In the genomic region with DNA sequence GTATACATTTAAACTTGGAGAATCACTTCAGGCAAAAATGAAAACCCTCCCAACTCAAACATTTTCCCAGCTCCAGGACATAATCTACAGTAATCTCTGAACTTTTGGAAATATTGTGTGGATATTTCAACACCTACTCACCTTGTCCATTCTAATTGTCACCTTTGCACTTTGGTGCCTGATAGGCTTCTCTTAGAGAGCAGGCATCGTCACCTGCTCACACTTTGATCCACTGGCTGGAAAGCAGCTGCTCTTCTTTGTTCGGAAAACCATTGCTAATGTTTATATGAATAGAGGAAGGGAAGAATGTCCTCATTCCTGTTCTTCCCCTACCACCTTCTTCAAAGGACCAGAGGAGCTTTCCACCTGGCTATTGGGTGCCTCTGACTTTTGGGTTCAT, we compare ENCODE assay signal across 19 cellular contexts.
DNase-seq lines count a peak whose midpoint lies in the region; ATAC-seq and TF ChIP-seq lines count a peak whose summit lies in the region.
"Had no signal": no experiment of that assay in that cellular context is flagged by ENCODE, and none has a peak within 500 bp of the region (broad histone marks: within the 10 kb centered on the region; RNA-seq: fewer than 3 reads in every experiment).

No MANE protein-coding gene starts in this region.

- peaks cover 0 to 13% (median 6%) of the 10 kb centered on the region in 10 experiments; a peak in 15 of 20 replicates for H3K4me1 ChIP-seq in BLaER1 treated with 17β-estradiol and CSF1 and Interleukin-3, amounts not matched to agents 10 nM and 100 nM
- peaks cover 12% of the 10 kb centered on the region for H3K4me1 ChIP-seq in Caco-2
- H3K4me1 ChIP-seq: A549 had no signal

- CTCF ChIA-PET in Caco-2 (lab: Charles Lee): no interaction called here

- DNase-seq in Caco-2 (peak; percentile 66 to 73), NCI-H2196 (lab: John Stamatoyannopoulos, UW; ENCODE audit: unreplicated experiment) (peak; percentile 25), putamen (ENCODE audit: low spot score) (no peak), cerebellar cortex (ENCODE audit: low spot score) (no peak), Right ventricle myocardium inferior (ENCODE audit: missing footprints) (no peak)
- no peak for DNase-seq in effector memory CD8-positive, alpha-beta T cell
- no peak for DNase-seq in activated naive CD8-positive, alpha-beta T cell treated with anti-CD3 and anti-CD28 coated beads for 36 hours
- DNase-seq: Calu3, DND-41, GOT3, NCI-H1694, NCI-H526 treated with DMSO at 0.1 percent for 48 hours, PC-3 had no signal

- no peaks in the 10 kb centered on the region for H3K36me3 ChIP-seq in BLaER1 treated with 17β-estradiol and CSF1 and Interleukin-3, amounts not matched to agents 10 nM and 100 nM
- no peaks in the 10 kb centered on the region for H3K36me3 ChIP-seq in Caco-2 (ENCODE audit: control insufficient read depth, insufficient read depth, low read length)
- H3K36me3 ChIP-seq: SJSA1 had no signal

- no peaks in the 10 kb centered on the region for H4K20me1 ChIP-seq in BLaER1 treated with 17β-estradiol and CSF1 and Interleukin-3, amounts not matched to agents 10 nM and 100 nM

- H3K4me3 ChIP-seq in BLaER1 treated with 17β-estradiol and CSF1 and Interleukin-3, amounts not matched to agents 10 nM and 100 nM: no peak overlapping the region
- no peak overlapping the region for H3K4me3 ChIP-seq in Caco-2 (ENCODE audit: low read depth, low read length)
- H3K4me3 ChIP-seq: A549, K562, SJSA1 had no signal

- peak overlapping the region in 6 of 11 experiments; percentile 9 to 39 (median 27); a peak in 7 of 22 replicates for H3K4me2 ChIP-seq in BLaER1 treated with 17β-estradiol and CSF1 and Interleukin-3, amounts not matched to agents 10 nM and 100 nM
- H3K4me2 ChIP-seq: A549 had no signal

- intact Hi-C loops in Caco-2 (cut with micrococcal nuclease; ENCODE audit: unreplicated experiment) (loop anchor here (1.0 kb wide), 1 partner anchor 53 kb away; no protein-coding TSS in a partner anchor), Right ventricle myocardium inferior (cut with DNase I) (no loop called here)

- no peak overlapping the region for H3K9ac ChIP-seq in BLaER1 treated with 17β-estradiol and CSF1 and Interleukin-3, amounts not matched to agents 10 nM and 100 nM

- no peak for TF ChIP-seq CTCF in Caco-2 (IDR thresholded peaks at IDR 0.05; ENCODE audit: insufficient read depth in 1 of 2, low read depth in 1 of 2, low read length in 1 of 2, severe bottlenecking in 1 of 2, unreplicated experiment in 1 of 2)

- peaks cover 6% of the 10 kb centered on the region for H3K36me3 Mint-ChIP-seq in Caco-2 (ENCODE audit: insufficient read depth, unreplicated experiment)
- H3K36me3 Mint-ChIP-seq in effector memory CD8-positive, alpha-beta T cell (ENCODE audit: insufficient read depth): no peaks in the 10 kb centered on the region
- peaks cover 50% of the 10 kb centered on the region for H3K36me3 Mint-ChIP-seq in activated naive CD8-positive, alpha-beta T cell treated with anti-CD3 and anti-CD28 coated beads for 36 hours

- H3K4me1 Mint-ChIP-seq in Caco-2 (ENCODE audit: low read depth, unreplicated experiment): peaks cover 14% of the 10 kb centered on the region
- H3K4me1 Mint-ChIP-seq in effector memory CD8-positive, alpha-beta T cell (ENCODE audit: low read depth in 2 of 2): peaks cover 11 to 25% of the 10 kb centered on the region in 2 donors
- peaks cover 29% of the 10 kb centered on the region for H3K4me1 Mint-ChIP-seq in activated naive CD8-positive, alpha-beta T cell treated with anti-CD3 and anti-CD28 coated beads for 36 hours

- peak overlapping the region; percentile 13 for H3K27ac Mint-ChIP-seq in Caco-2 (ENCODE audit: unreplicated experiment)
- H3K27ac Mint-ChIP-seq in effector memory CD8-positive, alpha-beta T cell: peak overlapping the region; percentile 1 to 2
- no peak overlapping the region for H3K27ac Mint-ChIP-seq in activated naive CD8-positive, alpha-beta T cell treated with anti-CD3 and anti-CD28 coated beads for 36 hours

- no peak overlapping the region for H3K27ac ChIP-seq in BLaER1 treated with 17β-estradiol and CSF1 and Interleukin-3, amounts not matched to agents 10 nM and 100 nM
- H3K27ac ChIP-seq: A549, C4-2B, RWPE1, SJSA1 had no signal

- no peaks in the 10 kb centered on the region for H3K9me3 Mint-ChIP-seq in Caco-2 (ENCODE audit: unreplicated experiment)
- no peaks in the 10 kb centered on the region for H3K9me3 Mint-ChIP-seq in effector memory CD8-positive, alpha-beta T cell
- H3K9me3 Mint-ChIP-seq in activated naive CD8-positive, alpha-beta T cell treated with anti-CD3 and anti-CD28 coated beads for 36 hours: peaks cover 8% of the 10 kb centered on the region

- H3K4me3 Mint-ChIP-seq in Caco-2 (ENCODE audit: unreplicated experiment): no peak overlapping the region
- no peak overlapping the region for H3K4me3 Mint-ChIP-seq in effector memory CD8-positive, alpha-beta T cell
- H3K4me3 Mint-ChIP-seq in activated naive CD8-positive, alpha-beta T cell treated with anti-CD3 and anti-CD28 coated beads for 36 hours: no peak overlapping the region

- H3K27me3 ChIP-seq in BLaER1 treated with 17β-estradiol and CSF1 and Interleukin-3, amounts not matched to agents 10 nM and 100 nM: no peaks in the 10 kb centered on the region
- no peaks in the 10 kb centered on the region for H3K27me3 ChIP-seq in Caco-2 (replicated peaks; ENCODE audit: control insufficient read depth, insufficient read depth, low read length)
- H3K27me3 ChIP-seq: SJSA1 had no signal

- H3K27me3 Mint-ChIP-seq in Caco-2 (ENCODE audit: insufficient read depth, unreplicated experiment): no peaks in the 10 kb centered on the region
- H3K27me3 Mint-ChIP-seq in effector memory CD8-positive, alpha-beta T cell: no peaks in the 10 kb centered on the region
- H3K27me3 Mint-ChIP-seq in activated naive CD8-positive, alpha-beta T cell treated with anti-CD3 and anti-CD28 coated beads for 36 hours: no peaks in the 10 kb centered on the region

- ATAC-seq in effector memory CD8-positive, alpha-beta T cell (replicated peaks): no peak
- no peak for ATAC-seq in Right ventricle myocardium inferior
- ATAC-seq: A549, K562, PC-3 had no signal

- peaks cover 0 to 11% (median 0%) of the 10 kb centered on the region in 11 experiments; a peak in 3 of 22 replicates for H3K9me3 ChIP-seq in BLaER1 treated with 17β-estradiol and CSF1 and Interleukin-3, amounts not matched to agents 10 nM and 100 nM (replicated peaks in 1 of 11)
- H3K9me3 ChIP-seq in Caco-2: no peaks in the 10 kb centered on the region
- H3K9me3 ChIP-seq: A549, SJSA1 had no signal

- POLR2A ChIA-PET in Caco-2 (lab: Charles Lee): no interaction called here

- no TSS peak for BruUV-seq in Caco-2 (replicated peaks; lab: Mats Ljungman, UMichigan)

Comparison
In these comparisons a context has a peak if more than half of its experiments do, and no peak if none do; other contexts are left out.
1. DNase-seq: peak in Caco-2 (2 of 2) and NCI-H2196 (single experiment); none in effector memory CD8-positive, alpha-beta T cell (0 of 3), putamen (single experiment), cerebellar cortex (single experiment), activated naive CD8-positive, alpha-beta T cell treated with anti-CD3 and anti-CD28 coated beads for 36 hours (single experiment) and Right ventricle myocardium inferior (single experiment).